12 cellular contexts compared by ENCODE assay signal in genomic region chr19:5751709-5752108, GRCh38. TPM values are rescaled to one million over a fixed set of nuclear protein-coding genes. Genes with fewer than 3 reads are reported as not detected.
"Had no signal": no experiment of that assay in that cellular context is flagged by ENCODE, and none has a peak within 500 bp of the region (broad histone marks: within the 10 kb centered on the region; RNA-seq: fewer than 3 reads in every experiment).

No MANE protein-coding gene starts in this region.

- ATAC-seq: GM23338, HCT116 had no signal

- H3K4me3 ChIP-seq: GM23248, GM23338, HAP-1 had no signal

- H3K4me2 ChIP-seq: GM23338 had no signal

- H2AFZ ChIP-seq: GM23248, GM23338 had no signal

- H3K27ac ChIP-seq: GM23248 had no signal

- H3K36me3 ChIP-seq: HAP-1 had no signal

- DNase-seq: GM23248, GOT3, H7, H9, HCEC 1CT, HFFc6 had no signal

- H3K9ac ChIP-seq: GM23248 had no signal

- H3K9me3 ChIP-seq: HAP-1 had no signal

- H3K4me1 ChIP-seq: HAP-1 had no signal

- FAIRE-seq: H1, H54 had no signal

RNA-seq across cellular contexts. Expression of gene CATSPERD, which starts 31.3 kb away (rescaled TPM):
- total RNA-seq: H1, H4, H9, HFFc6 had no signal
- polyA plus RNA-seq: GM23248, GM23338 had no signal

RNA-seq across cellular contexts. Expression of gene PRR22, which starts 32.8 kb away (rescaled TPM):
- total RNA-seq: GM23248 had no signal

RNA-seq across cellular contexts. Expression of gene NRTN, which starts 53.2 kb away (rescaled TPM):
- total RNA-seq: GM23248, HFFc6 had no signal
- polyA plus RNA-seq: GM23248 had no signal
